Comparison of ENCODE assay signal across 19 cellular contexts in the genomic region with DNA sequence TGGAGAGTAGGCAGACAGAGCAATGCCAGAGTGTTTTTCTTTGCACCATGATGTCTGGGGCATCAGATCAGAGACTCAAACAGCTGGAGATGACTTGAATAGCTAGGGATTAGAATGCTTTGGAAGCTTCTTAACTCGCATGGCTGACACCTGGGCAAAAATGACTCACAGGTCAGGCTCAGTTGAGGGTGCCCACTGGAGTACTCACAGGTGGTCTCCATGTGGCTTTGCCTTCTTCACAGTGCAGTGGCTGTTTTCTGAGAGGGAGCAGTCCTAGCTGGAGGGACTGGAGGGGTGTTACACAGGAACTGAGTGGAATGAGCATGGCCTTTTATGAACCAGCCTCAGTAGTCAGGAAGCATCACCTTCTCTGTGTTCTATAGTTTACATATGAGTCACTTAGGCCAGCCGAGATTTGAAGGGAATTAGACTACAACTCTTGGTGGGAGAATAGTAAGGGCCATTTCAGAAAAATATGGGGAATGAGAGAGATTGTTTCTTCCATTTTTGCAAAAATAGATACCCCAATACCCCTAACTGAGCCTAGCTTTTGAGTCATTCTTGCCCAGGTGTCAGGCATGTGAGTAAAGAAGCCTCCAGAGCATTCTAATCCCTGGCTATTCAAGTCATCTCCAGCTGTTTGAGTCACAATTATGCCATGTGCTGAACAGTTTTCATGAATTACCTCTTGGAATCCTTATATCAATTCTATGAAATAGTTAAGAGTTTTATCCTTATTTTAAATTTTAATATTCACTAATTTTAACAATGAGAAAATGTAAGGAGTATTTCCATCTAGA. TPM values are rescaled to one million over a fixed set of nuclear protein-coding genes. Genes with fewer than 3 reads are reported as not detected.
DNase-seq lines count a peak whose midpoint lies in the region; ATAC-seq and TF ChIP-seq lines count a peak whose summit lies in the region.
"Had no signal": no experiment of that assay in that cellular context is flagged by ENCODE, and none has a peak within 500 bp of the region (broad histone marks: within the 10 kb centered on the region; RNA-seq: fewer than 3 reads in every experiment).

No MANE protein-coding gene starts in this region.

- peaks cover 3% of the 10 kb centered on the region for H3K27me3 Mint-ChIP-seq in activated B cell treated with CpG ODN at 0.5 μM for 24 hours
- peaks cover 2% of the 10 kb centered on the region for H3K27me3 Mint-ChIP-seq in activated CD4-positive, alpha-beta memory T cell treated with anti-CD3 and anti-CD28 coated beads, Interleukin-2, amount 10 ng/mL, durations not matched to agents 7 days and 5 days
- H3K27me3 Mint-ChIP-seq: activated CD4-positive, alpha-beta memory T cell treated with anti-CD3 and anti-CD28 coated beads for 36 hours; activated naive CD8-positive, alpha-beta T cell treated with anti-CD3 and anti-CD28 coated beads, Interleukin-2, amount 10 ng/mL, durations not matched to agents 7 days and 5 days had no signal

- POLR2A ChIA-PET in activated B cell treated with CpG ODN at 0.5 μM for 24 hours (lab: Charles Lee) = no interaction called here
- POLR2A ChIA-PET in activated CD4-positive, alpha-beta memory T cell treated with anti-CD3 and anti-CD28 coated beads, Interleukin-2, amount 10 ng/mL, durations not matched to agents 7 days and 5 days (lab: Charles Lee) = no interaction called here

- DNase-seq in NCI-H82 (lab: John Stamatoyannopoulos, UW) (peak; percentile 40), NCI-H82 treated with DMSO at 0.1 percent for 48 hours (lab: John Stamatoyannopoulos, UW; ENCODE audit: unreplicated experiment) (no peak), activated B cell treated with CpG ODN at 0.5 μM for 24 hours (no peak), HuH-7.5 (ENCODE audit: low spot score) (no peak), H4 (ENCODE audit: low spot score) (no peak)
- no peak for DNase-seq in activated CD4-positive, alpha-beta memory T cell treated with anti-CD3 and anti-CD28 coated beads, Interleukin-2, amount 10 ng/mL, durations not matched to agents 7 days and 5 days
- DNase-seq: activated naive CD8-positive, alpha-beta T cell treated with anti-CD3 and anti-CD28 coated beads, Interleukin-2, amount 10 ng/mL, durations not matched to agents 7 days and 5 days; CD4-positive, alpha-beta memory T cell; NCI-H1105; Peyer's patch had no signal

- peak overlapping the region; percentile 31 for H3K27ac Mint-ChIP-seq in activated B cell treated with CpG ODN at 0.5 μM for 24 hours
- H3K27ac Mint-ChIP-seq in activated CD4-positive, alpha-beta memory T cell treated with anti-CD3 and anti-CD28 coated beads, Interleukin-2, amount 10 ng/mL, durations not matched to agents 7 days and 5 days = no peak overlapping the region
- H3K27ac Mint-ChIP-seq: activated CD4-positive, alpha-beta memory T cell treated with anti-CD3 and anti-CD28 coated beads for 36 hours; activated naive CD8-positive, alpha-beta T cell treated with anti-CD3 and anti-CD28 coated beads, Interleukin-2, amount 10 ng/mL, durations not matched to agents 7 days and 5 days; CD4-positive, alpha-beta memory T cell; T-helper 2 cell treated with Interferon-gamma antibody and Interleukin-4, amounts not matched to agents 5 μg/mL and 100 μg/mL, for 36 hours had no signal

- H3K27ac ChIP-seq in skin epidermis = peak overlapping the region in 11 of 21 experiments; percentile 3 to 65 (median 48)
- H3K27ac ChIP-seq: 22Rv1, Peyer's patch, tibial nerve had no signal

- peaks cover 12% of the 10 kb centered on the region for H3K4me1 Mint-ChIP-seq in activated B cell treated with CpG ODN at 0.5 μM for 24 hours
- H3K4me1 Mint-ChIP-seq in activated CD4-positive, alpha-beta memory T cell treated with anti-CD3 and anti-CD28 coated beads, Interleukin-2, amount 10 ng/mL, durations not matched to agents 7 days and 5 days = no peaks in the 10 kb centered on the region
- H3K4me1 Mint-ChIP-seq: activated naive CD8-positive, alpha-beta T cell treated with anti-CD3 and anti-CD28 coated beads, Interleukin-2, amount 10 ng/mL, durations not matched to agents 7 days and 5 days; CD4-positive, alpha-beta memory T cell had no signal

- no peak overlapping the region for H3K4me3 Mint-ChIP-seq in activated B cell treated with CpG ODN at 0.5 μM for 24 hours
- H3K4me3 Mint-ChIP-seq in activated CD4-positive, alpha-beta memory T cell treated with anti-CD3 and anti-CD28 coated beads, Interleukin-2, amount 10 ng/mL, durations not matched to agents 7 days and 5 days = no peak overlapping the region
- H3K4me3 Mint-ChIP-seq: activated CD4-positive, alpha-beta memory T cell treated with anti-CD3 and anti-CD28 coated beads for 36 hours; activated naive CD8-positive, alpha-beta T cell treated with anti-CD3 and anti-CD28 coated beads, Interleukin-2, amount 10 ng/mL, durations not matched to agents 7 days and 5 days; CD4-positive, alpha-beta memory T cell; T-helper 2 cell treated with Interferon-gamma antibody and Interleukin-4, amounts not matched to agents 5 μg/mL and 100 μg/mL, for 36 hours had no signal

- intact Hi-C loops in activated B cell treated with CpG ODN at 0.5 μM for 24 hours (cut with micrococcal nuclease) = no loop called here

- H3K36me3 Mint-ChIP-seq in activated B cell treated with CpG ODN at 0.5 μM for 24 hours (ENCODE audit: low read depth) = no peaks in the 10 kb centered on the region
- H3K36me3 Mint-ChIP-seq in activated CD4-positive, alpha-beta memory T cell treated with anti-CD3 and anti-CD28 coated beads, Interleukin-2, amount 10 ng/mL, durations not matched to agents 7 days and 5 days (ENCODE audit: low read depth) = no peaks in the 10 kb centered on the region
- H3K36me3 Mint-ChIP-seq: activated CD4-positive, alpha-beta memory T cell treated with anti-CD3 and anti-CD28 coated beads for 36 hours; activated naive CD8-positive, alpha-beta T cell treated with anti-CD3 and anti-CD28 coated beads, Interleukin-2, amount 10 ng/mL, durations not matched to agents 7 days and 5 days; CD4-positive, alpha-beta memory T cell had no signal

- TF ChIP-seq CTCF in activated B cell treated with CpG ODN at 0.5 μM for 24 hours (IDR thresholded peaks at IDR 0.05) = no peak

- CTCF ChIA-PET in activated B cell treated with CpG ODN at 0.5 μM for 24 hours (lab: Charles Lee) = no interaction called here
- CTCF ChIA-PET in activated CD4-positive, alpha-beta memory T cell treated with anti-CD3 and anti-CD28 coated beads, Interleukin-2, amount 10 ng/mL, durations not matched to agents 7 days and 5 days (lab: Charles Lee) = no interaction called here

- peak; percentile 32 for ATAC-seq in HG02852 (IDR thresholded peaks at IDR 0.05; ENCODE audit: unreplicated experiment)
- peak; percentile 21 for ATAC-seq in activated B cell treated with CpG ODN at 0.5 μM for 24 hours (ENCODE audit: low read depth)

- H3K4me3 ChIP-seq in skin epidermis = no peak overlapping the region
- H3K4me3 ChIP-seq: Peyer's patch, tibial nerve had no signal

- no peaks in the 10 kb centered on the region for H3K9me3 Mint-ChIP-seq in activated B cell treated with CpG ODN at 0.5 μM for 24 hours
- no peaks in the 10 kb centered on the region for H3K9me3 Mint-ChIP-seq in activated CD4-positive, alpha-beta memory T cell treated with anti-CD3 and anti-CD28 coated beads, Interleukin-2, amount 10 ng/mL, durations not matched to agents 7 days and 5 days
- H3K9me3 Mint-ChIP-seq: activated CD4-positive, alpha-beta memory T cell treated with anti-CD3 and anti-CD28 coated beads for 36 hours; activated naive CD8-positive, alpha-beta T cell treated with anti-CD3 and anti-CD28 coated beads, Interleukin-2, amount 10 ng/mL, durations not matched to agents 7 days and 5 days; T-helper 2 cell treated with Interferon-gamma antibody and Interleukin-4, amounts not matched to agents 5 μg/mL and 100 μg/mL, for 36 hours had no signal

RNA-seq across cellular contexts. Expression of gene PPP1R1C, which starts 7.1 kb away (rescaled TPM):
- not detected in 2 replicates for total RNA-seq in activated B cell treated with CpG ODN at 0.5 μM for 24 hours
- not detected for total RNA-seq in activated CD4-positive, alpha-beta memory T cell treated with anti-CD3 and anti-CD28 coated beads, Interleukin-2, amount 10 ng/mL, durations not matched to agents 7 days and 5 days
- total RNA-seq in H4 (2014; rRNA removed; shearing (Covaris generic)) = 3.3 TPM in 2 replicates
- total RNA-seq: activated CD4-positive, alpha-beta memory T cell treated with anti-CD3 and anti-CD28 coated beads for 36 hours; activated naive CD8-positive, alpha-beta T cell treated with anti-CD3 and anti-CD28 coated beads, Interleukin-2, amount 10 ng/mL, durations not matched to agents 7 days and 5 days; CD4-positive, alpha-beta memory T cell; G401; HT-29; mesenteric fat pad; Peyer's patch had no signal
